ENCODE assay signal across 8 cellular contexts in genomic region chr17:77425791-77426641, GRCh38.
DNase-seq lines count a peak whose midpoint lies in the region; ATAC-seq and TF ChIP-seq lines count a peak whose summit lies in the region.

No MANE protein-coding gene starts in this region.

- intact Hi-C loops in CD4-positive, alpha-beta T cell (cut with DNase I, micrococcal nuclease): no loop called here
- intact Hi-C loops in uterus (cut with DNase I; ENCODE audit: low total_unique reads): loop anchor here (5.0 kb wide), 1 partner anchor 99 kb away; no protein-coding TSS in a partner anchor

- no peaks in the 10 kb centered on the region for H3K9me3 ChIP-seq in CD4-positive, alpha-beta T cell (ENCODE audit: control insufficient read depth, low read length)
- no peaks in the 10 kb centered on the region for H3K9me3 ChIP-seq in mesodermal cell (ENCODE audit: control insufficient read depth, low read length)
- H3K9me3 ChIP-seq in uterus: no peaks in the 10 kb centered on the region

- peak overlapping the region; percentile 60 for H3K4me3 Mint-ChIP-seq in CD4-positive, alpha-beta T cell

- H3K4me1 ChIP-seq in mesodermal cell (ENCODE audit: control insufficient read depth, insufficient read depth, low read length, poor library complexity, severe bottlenecking): peaks cover 83% of the 10 kb centered on the region
- peaks cover 52 to 71% of the 10 kb centered on the region in 2 donors for H3K4me1 ChIP-seq in uterus

- H3K36me3 ChIP-seq in mesodermal cell (ENCODE audit: control insufficient read depth, insufficient read depth, low read length) (peaks cover 23% of the 10 kb centered on the region), uterus (no peaks in the 10 kb centered on the region)

- H3K27me3 Mint-ChIP-seq in CD4-positive, alpha-beta T cell: no peaks in the 10 kb centered on the region

- peak; percentile 79 for ATAC-seq in CD4-positive, alpha-beta T cell (ENCODE audit: poor library complexity)
- ATAC-seq in GM21360 (IDR thresholded peaks at IDR 0.05; ENCODE audit: unreplicated experiment): no peak

- peak; percentile 51 to 68 for TF ChIP-seq POLR2A in uterus (IDR thresholded peaks at IDR 0.05)

- no peaks in the 10 kb centered on the region for H3K9me3 Mint-ChIP-seq in CD4-positive, alpha-beta T cell

- peak overlapping the region; percentile 93 for H3K27ac Mint-ChIP-seq in CD4-positive, alpha-beta T cell

- POLR2A ChIA-PET in CD4-positive, alpha-beta T cell (lab: Charles Lee): interaction anchor here (1.1 to 29.0 kb wide), 16 partner anchors 8 to 94 kb away, joined by 3 to 681 read pairs (median 14); no protein-coding TSS in a partner anchor

- DNase-seq in CD4-positive, alpha-beta T cell: peak in 4 of 10 experiments; percentile 61 to 77 (median 70)
- DNase-seq in OCI-M1 (lab: John Stamatoyannopoulos, UW): peak; percentile 60
- DNase-seq in central memory CD4-positive, alpha-beta T cell: peak; percentile 46
- DNase-seq in uterus: peak; percentile 86 to 95
- DNase-seq in NCI-H128 (lab: John Stamatoyannopoulos, UW; ENCODE audit: unreplicated experiment): no peak
- no peak for DNase-seq in RPMI8226

- H3K36me3 Mint-ChIP-seq in CD4-positive, alpha-beta T cell (ENCODE audit: low read depth): peaks cover 19% of the 10 kb centered on the region

- peak overlapping the region; percentile 39 for H3K27ac ChIP-seq in CD4-positive, alpha-beta T cell (ENCODE audit: low read depth, low read length)
- H3K27ac ChIP-seq in mesodermal cell (ENCODE audit: low read depth, low read length, severe bottlenecking): peak overlapping the region; percentile 69
- H3K27ac ChIP-seq in uterus: peak overlapping the region; percentile 92 to 97

- no peaks in the 10 kb centered on the region for H3K27me3 ChIP-seq in CD4-positive, alpha-beta T cell (ENCODE audit: control insufficient read depth, insufficient read depth, low read length)
- H3K27me3 ChIP-seq in uterus: no peaks in the 10 kb centered on the region

- no peak overlapping the region for H3K4me3 ChIP-seq in mesodermal cell (ENCODE audit: extremely low read depth, insufficient read depth, low read length, poor library complexity, severe bottlenecking)
- no peak overlapping the region for H3K4me3 ChIP-seq in uterus

- 76 to 78% methylated on average over 19 to 20 of the region's 23 CpGs for WGBS in mesodermal cell (ENCODE audit: insufficient coverage in 2 of 2), 2 experiments

- no peak for TF ChIP-seq CTCF in CD4-positive, alpha-beta T cell (IDR thresholded peaks at IDR 0.05)
- TF ChIP-seq CTCF in uterus (IDR thresholded peaks at IDR 0.05): no peak

- CTCF ChIA-PET in CD4-positive, alpha-beta T cell (lab: Charles Lee): interaction anchor here (1.5 to 8.7 kb wide), 4 partner anchors 15 to 95 kb away, joined by 5 to 74 read pairs (median 34); no protein-coding TSS in a partner anchor

- H3K4me1 Mint-ChIP-seq in CD4-positive, alpha-beta T cell (ENCODE audit: low read depth): peaks cover 76% of the 10 kb centered on the region

Comparison
In these comparisons a context has a peak if more than half of its experiments do, and no peak if none do; other contexts are left out.
1. DNase-seq: peak in OCI-M1 (single experiment), central memory CD4-positive, alpha-beta T cell (single experiment) and uterus (2 of 2); none in NCI-H128 (single experiment) and RPMI8226 (single experiment).
2. H3K27ac ChIP-seq: peak in every context shown above with its lines; median percentile 94 in uterus; 69 in mesodermal cell; 39 in CD4-positive, alpha-beta T cell.